1 cellular context compared by ENCODE assay signal in the genomic region with DNA sequence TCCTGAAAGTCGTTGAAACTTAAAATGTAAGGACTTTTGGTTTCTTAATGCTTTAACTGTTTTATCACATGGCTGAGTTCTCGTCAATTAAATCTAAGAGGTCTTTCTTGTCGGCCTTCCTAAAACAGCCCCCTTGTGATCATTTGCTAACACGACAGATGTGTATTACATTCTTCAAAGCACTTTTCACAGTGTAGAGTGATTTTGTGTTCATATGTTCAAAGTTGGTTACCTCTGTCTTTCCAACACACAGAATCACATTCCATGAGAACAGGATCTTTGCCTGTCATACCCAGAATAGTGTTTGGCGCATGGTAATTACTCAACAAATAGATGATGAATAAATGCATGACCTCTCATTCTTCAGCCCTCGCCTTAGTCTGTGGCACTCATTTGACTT.
TF ChIP-seq lines count a peak whose summit lies in the region.

No MANE protein-coding gene starts in this region.

TF ChIP-seq in HEK293, 187 proteins besides CTCF, POLR2A, EP300 and RAD21 (continued from another document):
- TF ChIP-seq, protein P1, sequence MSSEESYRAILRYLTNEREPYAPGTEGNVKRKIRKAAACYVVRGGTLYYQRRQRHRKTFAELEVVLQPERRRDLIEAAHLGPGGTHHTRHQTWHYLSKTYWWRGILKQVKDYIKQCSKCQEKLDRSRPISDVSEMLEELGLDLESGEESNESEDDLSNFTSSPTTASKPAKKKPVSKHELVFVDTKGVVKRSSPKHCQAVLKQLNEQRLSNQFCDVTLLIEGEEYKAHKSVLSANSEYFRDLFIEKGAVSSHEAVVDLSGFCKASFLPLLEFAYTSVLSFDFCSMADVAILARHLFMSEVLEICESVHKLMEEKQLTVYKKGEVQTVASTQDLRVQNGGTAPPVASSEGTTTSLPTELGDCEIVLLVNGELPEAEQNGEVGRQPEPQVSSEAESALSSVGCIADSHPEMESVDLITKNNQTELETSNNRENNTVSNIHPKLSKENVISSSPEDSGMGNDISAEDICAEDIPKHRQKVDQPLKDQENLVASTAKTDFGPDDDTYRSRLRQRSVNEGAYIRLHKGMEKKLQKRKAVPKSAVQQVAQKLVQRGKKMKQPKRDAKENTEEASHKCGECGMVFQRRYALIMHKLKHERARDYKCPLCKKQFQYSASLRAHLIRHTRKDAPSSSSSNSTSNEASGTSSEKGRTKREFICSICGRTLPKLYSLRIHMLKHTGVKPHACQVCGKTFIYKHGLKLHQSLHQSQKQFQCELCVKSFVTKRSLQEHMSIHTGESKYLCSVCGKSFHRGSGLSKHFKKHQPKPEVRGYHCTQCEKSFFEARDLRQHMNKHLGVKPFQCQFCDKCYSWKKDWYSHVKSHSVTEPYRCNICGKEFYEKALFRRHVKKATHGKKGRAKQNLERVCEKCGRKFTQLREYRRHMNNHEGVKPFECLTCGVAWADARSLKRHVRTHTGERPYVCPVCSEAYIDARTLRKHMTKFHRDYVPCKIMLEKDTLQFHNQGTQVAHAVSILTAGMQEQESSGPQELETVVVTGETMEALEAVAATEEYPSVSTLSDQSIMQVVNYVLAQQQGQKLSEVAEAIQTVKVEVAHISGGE (tag by site-specific recombination; conservative IDR thresholded peaks at IDR 0.05; ENCODE audit: low read depth): no peak
- TF ChIP-seq, protein P2, sequence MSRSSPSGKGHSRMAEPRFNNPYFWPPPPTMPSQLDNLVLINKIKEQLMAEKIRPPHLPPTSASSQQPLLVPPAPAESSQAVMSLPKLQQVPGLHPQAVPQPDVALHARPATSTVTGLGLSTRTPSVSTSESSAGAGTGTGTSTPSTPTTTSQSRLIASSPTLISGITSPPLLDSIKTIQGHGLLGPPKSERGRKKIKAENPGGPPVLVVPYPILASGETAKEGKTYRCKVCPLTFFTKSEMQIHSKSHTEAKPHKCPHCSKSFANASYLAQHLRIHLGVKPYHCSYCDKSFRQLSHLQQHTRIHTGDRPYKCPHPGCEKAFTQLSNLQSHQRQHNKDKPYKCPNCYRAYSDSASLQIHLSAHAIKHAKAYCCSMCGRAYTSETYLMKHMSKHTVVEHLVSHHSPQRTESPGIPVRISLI (tag by site-specific recombination; IDR thresholded peaks at IDR 0.05): no peak
- TF ChIP-seq WT1 (tag by site-specific recombination; IDR thresholded peaks at IDR 0.05) (no peak), SETDB1 (IDR thresholded peaks at IDR 0.05; ENCODE audit: insufficient read length, low read length) (no peak), ZFP69B (tag by site-specific recombination; IDR thresholded peaks at IDR 0.05) (no peak), ZNF664 (tag by site-specific recombination; IDR thresholded peaks at IDR 0.05) (no peak)
- TF ChIP-seq, protein P3, sequence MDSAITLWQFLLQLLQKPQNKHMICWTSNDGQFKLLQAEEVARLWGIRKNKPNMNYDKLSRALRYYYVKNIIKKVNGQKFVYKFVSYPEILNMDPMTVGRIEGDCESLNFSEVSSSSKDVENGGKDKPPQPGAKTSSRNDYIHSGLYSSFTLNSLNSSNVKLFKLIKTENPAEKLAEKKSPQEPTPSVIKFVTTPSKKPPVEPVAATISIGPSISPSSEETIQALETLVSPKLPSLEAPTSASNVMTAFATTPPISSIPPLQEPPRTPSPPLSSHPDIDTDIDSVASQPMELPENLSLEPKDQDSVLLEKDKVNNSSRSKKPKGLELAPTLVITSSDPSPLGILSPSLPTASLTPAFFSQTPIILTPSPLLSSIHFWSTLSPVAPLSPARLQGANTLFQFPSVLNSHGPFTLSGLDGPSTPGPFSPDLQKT (IDR thresholded peaks at IDR 0.05; ENCODE audit: borderline replicate concordance, low read depth, low read length): no peak
- TF ChIP-seq, protein P4, sequence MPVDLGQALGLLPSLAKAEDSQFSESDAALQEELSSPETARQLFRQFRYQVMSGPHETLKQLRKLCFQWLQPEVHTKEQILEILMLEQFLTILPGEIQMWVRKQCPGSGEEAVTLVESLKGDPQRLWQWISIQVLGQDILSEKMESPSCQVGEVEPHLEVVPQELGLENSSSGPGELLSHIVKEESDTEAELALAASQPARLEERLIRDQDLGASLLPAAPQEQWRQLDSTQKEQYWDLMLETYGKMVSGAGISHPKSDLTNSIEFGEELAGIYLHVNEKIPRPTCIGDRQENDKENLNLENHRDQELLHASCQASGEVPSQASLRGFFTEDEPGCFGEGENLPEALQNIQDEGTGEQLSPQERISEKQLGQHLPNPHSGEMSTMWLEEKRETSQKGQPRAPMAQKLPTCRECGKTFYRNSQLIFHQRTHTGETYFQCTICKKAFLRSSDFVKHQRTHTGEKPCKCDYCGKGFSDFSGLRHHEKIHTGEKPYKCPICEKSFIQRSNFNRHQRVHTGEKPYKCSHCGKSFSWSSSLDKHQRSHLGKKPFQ (tag by site-specific recombination; IDR thresholded peaks at IDR 0.05): no peak
- TF ChIP-seq, protein P5, sequence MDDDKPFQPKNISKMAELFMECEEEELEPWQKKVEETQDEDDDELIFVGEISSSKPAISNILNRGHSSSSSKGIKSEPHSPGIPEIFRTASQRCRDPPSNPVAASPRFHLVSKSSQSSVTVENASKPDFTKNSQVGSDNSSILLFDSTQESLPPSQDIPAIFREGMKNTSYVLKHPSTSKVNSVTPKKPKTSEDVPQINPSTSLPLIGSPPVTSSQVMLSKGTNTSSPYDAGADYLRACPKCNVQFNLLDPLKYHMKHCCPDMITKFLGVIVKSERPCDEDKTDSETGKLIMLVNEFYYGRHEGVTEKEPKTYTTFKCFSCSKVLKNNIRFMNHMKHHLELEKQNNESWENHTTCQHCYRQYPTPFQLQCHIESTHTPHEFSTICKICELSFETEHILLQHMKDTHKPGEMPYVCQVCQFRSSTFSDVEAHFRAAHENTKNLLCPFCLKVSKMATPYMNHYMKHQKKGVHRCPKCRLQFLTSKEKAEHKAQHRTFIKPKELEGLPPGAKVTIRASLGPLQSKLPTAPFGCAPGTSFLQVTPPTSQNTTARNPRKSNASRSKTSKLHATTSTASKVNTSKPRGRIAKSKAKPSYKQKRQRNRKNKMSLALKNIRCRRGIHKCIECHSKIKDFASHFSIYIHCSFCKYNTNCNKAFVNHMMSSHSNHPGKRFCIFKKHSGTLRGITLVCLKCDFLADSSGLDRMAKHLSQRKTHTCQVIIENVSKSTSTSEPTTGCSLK (tag by site-specific recombination; IDR thresholded peaks at IDR 0.05): no peak
- TF ChIP-seq, protein P6, sequence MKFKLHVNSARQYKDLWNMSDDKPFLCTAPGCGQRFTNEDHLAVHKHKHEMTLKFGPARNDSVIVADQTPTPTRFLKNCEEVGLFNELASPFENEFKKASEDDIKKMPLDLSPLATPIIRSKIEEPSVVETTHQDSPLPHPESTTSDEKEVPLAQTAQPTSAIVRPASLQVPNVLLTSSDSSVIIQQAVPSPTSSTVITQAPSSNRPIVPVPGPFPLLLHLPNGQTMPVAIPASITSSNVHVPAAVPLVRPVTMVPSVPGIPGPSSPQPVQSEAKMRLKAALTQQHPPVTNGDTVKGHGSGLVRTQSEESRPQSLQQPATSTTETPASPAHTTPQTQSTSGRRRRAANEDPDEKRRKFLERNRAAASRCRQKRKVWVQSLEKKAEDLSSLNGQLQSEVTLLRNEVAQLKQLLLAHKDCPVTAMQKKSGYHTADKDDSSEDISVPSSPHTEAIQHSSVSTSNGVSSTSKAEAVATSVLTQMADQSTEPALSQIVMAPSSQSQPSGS (tag by site-specific recombination; IDR thresholded peaks at IDR 0.05; ENCODE audit: low read depth): no peak
TF ChIP-seq in HEK293: peak in this region for 0.
